In the genomic region with DNA sequence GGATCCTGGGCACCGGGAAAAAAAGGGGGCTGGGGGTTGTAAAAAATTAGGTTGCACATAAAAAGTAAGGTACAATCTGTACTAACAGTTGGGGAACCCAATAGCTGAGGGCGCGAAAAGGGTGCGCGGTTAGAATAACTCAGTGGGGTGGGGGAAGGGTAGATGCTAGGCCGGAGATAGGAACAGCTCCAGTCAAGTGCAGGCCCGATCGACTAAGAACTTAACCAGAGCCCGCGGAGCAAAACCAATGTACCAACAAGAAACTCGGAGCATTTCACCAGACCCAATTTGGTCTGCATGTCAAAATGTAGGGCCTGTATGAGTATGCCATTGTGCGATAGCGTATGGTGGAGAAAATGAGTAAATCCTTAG, we compare ENCODE assay signal across 8 cellular contexts. TPM values are rescaled to one million over a fixed set of nuclear protein-coding genes. Genes with fewer than 3 reads are reported as not detected.
DNase-seq lines count a peak whose midpoint lies in the region; ATAC-seq and TF ChIP-seq lines count a peak whose summit lies in the region.

No MANE protein-coding gene starts in this region.

- peak overlapping the region; percentile 100 for H3K4me3 ChIP-seq in GM08714 (ENCODE audit: low read length)
- peak overlapping the region; percentile 90 for H3K4me3 ChIP-seq in NB4 (ENCODE audit: low read depth, low read length)

- no peak for TF ChIP-seq POLR2A in NB4 (IDR thresholded peaks at IDR 0.05; ENCODE audit: extremely low read depth, insufficient read length)

- H3K27me3 Mint-ChIP-seq in activated CD4-positive, alpha-beta T cell treated with anti-CD3 and anti-CD28 coated beads, Interleukin-2, amount 10 ng/mL, durations not matched to agents 24 days and 14 days = no peaks in the 10 kb centered on the region
- no peaks in the 10 kb centered on the region for H3K27me3 Mint-ChIP-seq in effector memory CD8-positive, alpha-beta T cell

- peak; percentile 70 for DNase-seq in NB4 (ENCODE audit: low read depth)
- DNase-seq in activated CD4-positive, alpha-beta T cell treated with anti-CD3 and anti-CD28 coated beads, Interleukin-2, amount 10 ng/mL, durations not matched to agents 24 days and 14 days = peak; percentile 83
- peak; percentile 16 to 26 (median 21) for DNase-seq in effector memory CD8-positive, alpha-beta T cell
- peak; percentile 15 for DNase-seq in midbrain (lab: John Stamatoyannopoulos, UW)
- DNase-seq in stimulated activated naive CD4-positive, alpha-beta T cell (lab: John Stamatoyannopoulos, UW) = peak in 5 of 6 experiments; percentile 18 to 48 (median 25)
- DNase-seq in NCI-H446 treated with DMSO at 0.1 percent for 48 hours (lab: John Stamatoyannopoulos, UW) = no peak

- TF ChIP-seq CTCF in NB4 (IDR thresholded peaks at IDR 0.05; ENCODE audit: low read depth, low read length) = no peak

- peak overlapping the region; percentile 98 for H3K27ac Mint-ChIP-seq in activated CD4-positive, alpha-beta T cell treated with anti-CD3 and anti-CD28 coated beads, Interleukin-2, amount 10 ng/mL, durations not matched to agents 24 days and 14 days
- H3K27ac Mint-ChIP-seq in effector memory CD8-positive, alpha-beta T cell = peak overlapping the region; percentile 97 to 99

- H3K9me3 Mint-ChIP-seq in activated CD4-positive, alpha-beta T cell treated with anti-CD3 and anti-CD28 coated beads, Interleukin-2, amount 10 ng/mL, durations not matched to agents 24 days and 14 days = no peaks in the 10 kb centered on the region
- H3K9me3 Mint-ChIP-seq in effector memory CD8-positive, alpha-beta T cell = no peaks in the 10 kb centered on the region

- H3K36me3 Mint-ChIP-seq in activated CD4-positive, alpha-beta T cell treated with anti-CD3 and anti-CD28 coated beads, Interleukin-2, amount 10 ng/mL, durations not matched to agents 24 days and 14 days (ENCODE audit: low read depth) = peaks cover 71% of the 10 kb centered on the region
- peaks cover 64% of the 10 kb centered on the region for H3K36me3 Mint-ChIP-seq in effector memory CD8-positive, alpha-beta T cell (ENCODE audit: insufficient read depth)

- peaks cover 47% of the 10 kb centered on the region for H3K4me1 Mint-ChIP-seq in activated CD4-positive, alpha-beta T cell treated with anti-CD3 and anti-CD28 coated beads, Interleukin-2, amount 10 ng/mL, durations not matched to agents 24 days and 14 days
- peaks cover 43 to 68% of the 10 kb centered on the region in 2 donors for H3K4me1 Mint-ChIP-seq in effector memory CD8-positive, alpha-beta T cell (ENCODE audit: low read depth in 2 of 2)

- peak overlapping the region; percentile 91 for H3K4me3 Mint-ChIP-seq in activated CD4-positive, alpha-beta T cell treated with anti-CD3 and anti-CD28 coated beads, Interleukin-2, amount 10 ng/mL, durations not matched to agents 24 days and 14 days
- peak overlapping the region; percentile 88 to 94 for H3K4me3 Mint-ChIP-seq in effector memory CD8-positive, alpha-beta T cell

- ATAC-seq in effector memory CD8-positive, alpha-beta T cell (replicated peaks) = no peak
- no peak for ATAC-seq in HG02798 (IDR thresholded peaks at IDR 0.05; ENCODE audit: poor library complexity, unreplicated experiment)

- intact Hi-C loops in activated CD4-positive, alpha-beta T cell treated with anti-CD3 and anti-CD28 coated beads, Interleukin-2, amount 10 ng/mL, durations not matched to agents 24 days and 14 days (cut with micrococcal nuclease) = loop anchor here (2.0 to 10.0 kb wide), 4 partner anchors 14 to 1112 kb away; a partner anchor contains a TSS

RNA-seq across cellular contexts. Expression of a gene that starts 1.3 kb away (rescaled TPM):
- 481 and 492 TPM in 2 replicates for total RNA-seq in activated CD4-positive, alpha-beta T cell treated with anti-CD3 and anti-CD28 coated beads, Interleukin-2, amount 10 ng/mL, durations not matched to agents 24 days and 14 days

RNA-seq across cellular contexts. Expression of a gene that starts 57.8 kb away (rescaled TPM):
- 488 and 490 TPM in 2 replicates for total RNA-seq in activated CD4-positive, alpha-beta T cell treated with anti-CD3 and anti-CD28 coated beads, Interleukin-2, amount 10 ng/mL, durations not matched to agents 24 days and 14 days

RNA-seq across cellular contexts. Expression of a gene that starts 57.9 kb away (rescaled TPM):
- total RNA-seq in activated CD4-positive, alpha-beta T cell treated with anti-CD3 and anti-CD28 coated beads, Interleukin-2, amount 10 ng/mL, durations not matched to agents 24 days and 14 days = 68.0 and 73.0 TPM in 2 replicates
